12 cellular contexts compared by ENCODE assay signal in the genomic region with DNA sequence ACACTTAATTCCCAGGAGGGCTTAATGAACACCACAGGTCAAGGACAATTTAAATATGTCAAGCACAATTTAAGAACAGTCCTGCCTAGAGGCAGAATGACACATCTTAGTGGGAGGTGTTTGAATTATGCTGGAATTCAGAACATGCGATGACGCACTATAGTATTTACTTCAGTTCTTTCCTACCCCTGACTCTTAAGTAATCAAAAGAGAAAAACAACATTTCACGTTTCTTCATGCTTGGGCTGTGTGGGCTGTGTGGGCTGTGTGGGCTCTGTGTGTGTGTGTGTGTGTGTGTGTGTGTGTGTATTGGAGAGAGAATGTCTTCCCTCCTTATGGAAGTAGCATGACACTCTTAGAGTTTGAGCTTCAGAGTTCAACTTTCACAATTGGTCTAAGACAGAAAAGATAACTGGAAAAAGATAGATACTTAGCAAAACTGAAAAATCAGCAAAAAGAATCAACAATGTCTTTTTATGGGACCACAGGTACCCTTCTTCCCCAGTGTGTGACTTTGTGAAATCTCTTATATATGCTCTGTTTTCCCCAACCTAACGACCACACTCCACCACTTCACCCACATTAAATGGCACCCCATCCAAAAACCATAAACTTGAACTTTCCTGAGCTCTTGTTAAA. TPM values are rescaled to one million over a fixed set of nuclear protein-coding genes. Genes with fewer than 3 reads are reported as not detected.
DNase-seq lines count a peak whose midpoint lies in the region; ATAC-seq and TF ChIP-seq lines count a peak whose summit lies in the region.
"Had no signal": no experiment of that assay in that cellular context is flagged by ENCODE, and none has a peak within 500 bp of the region (broad histone marks: within the 10 kb centered on the region; RNA-seq: fewer than 3 reads in every experiment).

No MANE protein-coding gene starts in this region.

- TF ChIP-seq CTCF in A673 (conservative IDR thresholded peaks at IDR 0.05; ENCODE audit: low read depth, low read length) = no peak

- no peak for ATAC-seq in GM21360 (IDR thresholded peaks at IDR 0.05; ENCODE audit: unreplicated experiment)
- ATAC-seq: heart left ventricle had no signal

- peaks cover 4% of the 10 kb centered on the region for H3K4me1 ChIP-seq in A673 (ENCODE audit: insufficient read depth, low read length, poor library complexity, severe bottlenecking)
- H3K4me1 ChIP-seq: BE2C, heart left ventricle had no signal

- CTCF ChIA-PET in A673 (lab: Charles Lee) = no interaction called here

- H3K27me3 ChIP-seq in A673 (replicated peaks; ENCODE audit: insufficient read depth, low read depth, low read length, poor library complexity) (no peaks in the 10 kb centered on the region), MG63 (no peaks in the 10 kb centered on the region)
- H3K27me3 ChIP-seq: neutrophil had no signal

- H3K9me3 ChIP-seq in A673 (ENCODE audit: low read depth, low read length, poor library complexity, severe bottlenecking) = no peaks in the 10 kb centered on the region
- H3K9me3 ChIP-seq in MG63 = no peaks in the 10 kb centered on the region
- H3K9me3 ChIP-seq: BE2C, heart left ventricle, neutrophil had no signal

- H3K4me3 ChIP-seq in A673 (ENCODE audit: low read depth, low read length, poor library complexity, severe bottlenecking) = no peak overlapping the region
- H3K4me3 ChIP-seq in MG63 = no peak overlapping the region
- H3K4me3 ChIP-seq: heart left ventricle had no signal

- H3K27ac ChIP-seq in A673 (ENCODE audit: low read depth, low read length, poor library complexity, severe bottlenecking) = no peak overlapping the region
- H3K27ac ChIP-seq: heart left ventricle, neutrophil had no signal

- peak; percentile 57 for DNase-seq in A673 (ENCODE audit: low spot score)
- peak; percentile 62 for DNase-seq in MG63
- peak; percentile 94 for DNase-seq in dedifferentiated amniotic fluid mesenchymal stem cell (ENCODE audit: extremely low spot score)
- peak; percentile 20 to 86 for DNase-seq in lung microvascular endothelial cell (ENCODE audit: low read depth in 2 of 2)
- no peak for DNase-seq in activated CD8-positive, alpha-beta memory T cell treated with anti-CD3 and anti-CD28 coated beads for 24 hours
- DNase-seq in cerebellar cortex (ENCODE audit: low spot score) = no peak
- no peak for DNase-seq in NCI-H2196 (lab: John Stamatoyannopoulos, UW; ENCODE audit: unreplicated experiment)
- DNase-seq: BE2C, heart left ventricle, NCI-H1048 had no signal

- H3K36me3 ChIP-seq in A673 (ENCODE audit: insufficient read depth, low read length, poor library complexity, severe bottlenecking) (no peaks in the 10 kb centered on the region), MG63 (no peaks in the 10 kb centered on the region)
- H3K36me3 ChIP-seq: BE2C, heart left ventricle, neutrophil had no signal

- BruUV-seq in A673 (replicated peaks; lab: Mats Ljungman, UMichigan) = no TSS peak

- intact Hi-C loops in A673 (cut with micrococcal nuclease; ENCODE audit: unreplicated experiment) = no loop called here

- POLR2A ChIA-PET in A673 (lab: Charles Lee; ENCODE audit: low non-redundant PET) = no interaction called here

RNA-seq across cellular contexts. Expression of gene CABCOCO1, which starts 33.7 kb away (rescaled TPM):
- 0.28 TPM in 1 of 2 replicates, not detected in the other for total RNA-seq in A673 (2021)
- 0.59 and 3.1 TPM in 2 replicates for total RNA-seq in MG63 (2014; rRNA removed; shearing (Covaris generic); ENCODE audit: low replicate concordance)
- under 0.01 TPM in 1 of 2 replicates, not detected in the other for total RNA-seq in lung microvascular endothelial cell

Comparison
In these comparisons a context has a peak if more than half of its experiments do, and no peak if none do; other contexts are left out.
1. DNase-seq: peak in A673 (single experiment), MG63 (single experiment), dedifferentiated amniotic fluid mesenchymal stem cell (single experiment) and lung microvascular endothelial cell (2 of 2); none in activated CD8-positive, alpha-beta memory T cell treated with anti-CD3 and anti-CD28 coated beads for 24 hours (single experiment), cerebellar cortex (single experiment) and NCI-H2196 (single experiment).